Comparison of ENCODE assay signal across 8 cellular contexts in genomic region chr6:27130668-27131428, GRCh38.
DNase-seq lines count a peak whose midpoint lies in the region; ATAC-seq and TF ChIP-seq lines count a peak whose summit lies in the region.

No MANE protein-coding gene starts in this region.

- 39 to 45% (median 39%) methylated on average over 7 of the region's 7 CpGs for WGBS in ovary, 3 donors

- H3K9me3 ChIP-seq in CD8-positive, alpha-beta memory T cell (ENCODE audit: low read length) = no peaks in the 10 kb centered on the region
- no peaks in the 10 kb centered on the region for H3K9me3 ChIP-seq in ovary

- peaks cover 21 to 33% (median 33%) of the 10 kb centered on the region in 3 donors for H3K4me1 Mint-ChIP-seq in CD8-positive, alpha-beta memory T cell
- H3K4me1 Mint-ChIP-seq in activated T-helper 1 cell treated with anti-CD3 and anti-CD28 coated beads, Interleukin-12 subunit alpha, Interleukin-12 subunit beta, Interleukin-2, Interleukin-4 antibody, amounts not matched to agents 30 ng/mL and 10 ng/mL and 1 ng/mL, durations not matched to agents 14 hours and 24 hours and 36 hours (ENCODE audit: low read depth) = peaks cover 40% of the 10 kb centered on the region

- TF ChIP-seq CTCF in epithelial cell of esophagus (IDR thresholded peaks at IDR 0.05; ENCODE audit: insufficient read depth, low read depth, low read length, missing control alignments) (no peak), ovary (IDR thresholded peaks at IDR 0.05) (no peak)

- DNase-seq in CD8-positive, alpha-beta memory T cell = no peak
- DNase-seq in NAMALWA (ENCODE audit: low spot score) = peak; percentile 74
- DNase-seq in epithelial cell of esophagus (ENCODE audit: low read depth) = no peak
- no peak for DNase-seq in ovary
- no peak for DNase-seq in activated T-helper 1 cell treated with anti-CD3 and anti-CD28 coated beads, Interleukin-12 subunit alpha, Interleukin-12 subunit beta, Interleukin-2, Interleukin-4 antibody, amounts not matched to agents 30 ng/mL and 10 ng/mL and 1 ng/mL, durations not matched to agents 14 hours and 24 hours and 36 hours (ENCODE audit: low spot score)
- no peak for DNase-seq in globus pallidus (ENCODE audit: low spot score)
- no peak for DNase-seq in stimulated activated CD4-positive, alpha-beta T cell treated with anti-CD3 and anti-CD28 coated beads, Interleukin-1b, Interleukin-23, amount 100 ng/mL, for 48 hours

- TF ChIP-seq POLR2A in ovary (IDR thresholded peaks at IDR 0.05) = no peak

- peak overlapping the region in 4 of 8 donors; percentile 7 to 36 (median 20) for H3K27ac Mint-ChIP-seq in CD8-positive, alpha-beta memory T cell
- H3K27ac Mint-ChIP-seq in activated T-helper 1 cell treated with anti-CD3 and anti-CD28 coated beads, Interleukin-12 subunit alpha, Interleukin-12 subunit beta, Interleukin-2, Interleukin-4 antibody, amounts not matched to agents 30 ng/mL and 10 ng/mL and 1 ng/mL, durations not matched to agents 14 hours and 24 hours and 36 hours = no peak overlapping the region

- no peaks in the 10 kb centered on the region for H3K9me3 Mint-ChIP-seq in CD8-positive, alpha-beta memory T cell
- no peaks in the 10 kb centered on the region for H3K9me3 Mint-ChIP-seq in activated T-helper 1 cell treated with anti-CD3 and anti-CD28 coated beads, Interleukin-12 subunit alpha, Interleukin-12 subunit beta, Interleukin-2, Interleukin-4 antibody, amounts not matched to agents 30 ng/mL and 10 ng/mL and 1 ng/mL, durations not matched to agents 14 hours and 24 hours and 36 hours

- peak overlapping the region in 1 of 7 donors; percentile 10 for H3K4me3 Mint-ChIP-seq in CD8-positive, alpha-beta memory T cell
- no peak overlapping the region for H3K4me3 Mint-ChIP-seq in activated T-helper 1 cell treated with anti-CD3 and anti-CD28 coated beads, Interleukin-12 subunit alpha, Interleukin-12 subunit beta, Interleukin-2, Interleukin-4 antibody, amounts not matched to agents 30 ng/mL and 10 ng/mL and 1 ng/mL, durations not matched to agents 14 hours and 24 hours and 36 hours

- intact Hi-C loops in ovary (cut with DNase I) = loop anchor here in 2 of 4 donors (10.0 kb wide), 1 partner anchor 1106 kb away; a partner anchor contains a TSS
- intact Hi-C loops in activated T-helper 1 cell treated with anti-CD3 and anti-CD28 coated beads, Interleukin-12 subunit alpha, Interleukin-12 subunit beta, Interleukin-2, Interleukin-4 antibody, amounts not matched to agents 30 ng/mL and 10 ng/mL and 1 ng/mL, durations not matched to agents 14 hours and 24 hours and 36 hours (cut with micrococcal nuclease) = loop anchor here (1.0 to 5.0 kb wide), 4 partner anchors 27 to 1811 kb away; partner anchors contain the start of gene ABT1

- H3K36me3 ChIP-seq in CD8-positive, alpha-beta memory T cell (ENCODE audit: insufficient read depth, low read length) = no peaks in the 10 kb centered on the region
- no peaks in the 10 kb centered on the region for H3K36me3 ChIP-seq in ovary

- ATAC-seq in GM19324 (IDR thresholded peaks at IDR 0.05; ENCODE audit: low FRiP score, unreplicated experiment) = no peak

- H3K4me3 ChIP-seq in CD8-positive, alpha-beta memory T cell (ENCODE audit: low read length) = peak overlapping the region; percentile 75
- H3K4me3 ChIP-seq in epithelial cell of esophagus (ENCODE audit: low read length) = peak overlapping the region; percentile 82
- H3K4me3 ChIP-seq in ovary = peak overlapping the region; percentile 56

- CTCF ChIA-PET in CD8-positive, alpha-beta memory T cell (lab: Charles Lee) = interaction anchor here (0.6 to 5.5 kb wide), 6 partner anchors 15 to 1007 kb away, joined by 3 to 80 read pairs (median 4); a partner anchor contains a TSS

- peak overlapping the region; percentile 89 for H3K27ac ChIP-seq in CD8-positive, alpha-beta memory T cell (ENCODE audit: low read depth, low read length)
- H3K27ac ChIP-seq in ovary = peak overlapping the region in 1 of 2 donors; percentile 64

- peaks cover 0 to 2% (median 0%) of the 10 kb centered on the region in 3 donors for H3K36me3 Mint-ChIP-seq in CD8-positive, alpha-beta memory T cell
- peaks cover 5% of the 10 kb centered on the region for H3K36me3 Mint-ChIP-seq in activated T-helper 1 cell treated with anti-CD3 and anti-CD28 coated beads, Interleukin-12 subunit alpha, Interleukin-12 subunit beta, Interleukin-2, Interleukin-4 antibody, amounts not matched to agents 30 ng/mL and 10 ng/mL and 1 ng/mL, durations not matched to agents 14 hours and 24 hours and 36 hours (ENCODE audit: low read depth)

- POLR2A ChIA-PET in CD8-positive, alpha-beta memory T cell (lab: Charles Lee) = interaction anchor here (0.7 to 6.0 kb wide), 7 partner anchors 15 to 1111 kb away, joined by 3 to 231 read pairs (median 8); a partner anchor contains a TSS

- TF ChIP-seq EP300 in ovary (IDR thresholded peaks at IDR 0.05) = no peak

- peaks cover 0 to 2% of the 10 kb centered on the region in 2 donors for H3K27me3 Mint-ChIP-seq in CD8-positive, alpha-beta memory T cell
- H3K27me3 Mint-ChIP-seq in activated T-helper 1 cell treated with anti-CD3 and anti-CD28 coated beads, Interleukin-12 subunit alpha, Interleukin-12 subunit beta, Interleukin-2, Interleukin-4 antibody, amounts not matched to agents 30 ng/mL and 10 ng/mL and 1 ng/mL, durations not matched to agents 14 hours and 24 hours and 36 hours (ENCODE audit: insufficient read depth) = no peaks in the 10 kb centered on the region

- H3K4me1 ChIP-seq in CD8-positive, alpha-beta memory T cell (ENCODE audit: insufficient read depth, low read length) = peaks cover 29% of the 10 kb centered on the region
- H3K4me1 ChIP-seq in ovary (ENCODE audit: insufficient read depth) = no peaks in the 10 kb centered on the region

- no peaks in the 10 kb centered on the region for H3K27me3 ChIP-seq in CD8-positive, alpha-beta memory T cell (ENCODE audit: insufficient read depth, low read length, poor library complexity, severe bottlenecking)
- no peaks in the 10 kb centered on the region for H3K27me3 ChIP-seq in ovary
